1 cellular context compared by ENCODE assay signal in genomic region chr6:97282726-97283617, GRCh38.
TF ChIP-seq lines count a peak whose summit lies in the region.

Gene MMS22L, minus strand, starts transcription at chr6:97283216. Its CDS starts 739 bp downstream, at chr6:97282477.

TF ChIP-seq in HepG2, 621 proteins besides CTCF, POLR2A, EP300 and RAD21 (continued from another document and continues in another):
- TF ChIP-seq ZNF496 (CRISPR knock-in tag; IDR thresholded peaks at IDR 0.05; ENCODE audit: insufficient replicate concordance) (no peak), KDM3A (CRISPR knock-in tag; IDR thresholded peaks at IDR 0.05; ENCODE audit: low read depth) (no peak), SMAD9 (CRISPR knock-in tag; IDR thresholded peaks at IDR 0.05) (no peak), HNF1B (CRISPR knock-in tag; IDR thresholded peaks at IDR 0.05) (no peak; the same call in 1 of the 2 replicates), ZNF552 (CRISPR knock-in tag; IDR thresholded peaks at IDR 0.05; ENCODE audit: borderline replicate concordance) (no peak), TP53 (CRISPR knock-in tag; conservative IDR thresholded peaks at IDR 0.05) (no peak), SMC3 (IDR thresholded peaks at IDR 0.05; ENCODE audit: low read length) (no peak), ZBTB14 (CRISPR knock-in tag; IDR thresholded peaks at IDR 0.05) (peak; percentile 42; the same call in 1 of the 2 replicates), ZNF562 (CRISPR knock-in tag; IDR thresholded peaks at IDR 0.05; ENCODE audit: borderline replicate concordance) (no peak), ZNF282 (IDR thresholded peaks at IDR 0.05; ENCODE audit: partially characterized antibody) (no peak), SP140L (CRISPR knock-in tag; IDR thresholded peaks at IDR 0.05; ENCODE audit: borderline replicate concordance) (no peak), BORCS8-MEF2B (CRISPR knock-in tag; IDR thresholded peaks at IDR 0.05) (peak; percentile 75), ZNF660 (CRISPR knock-in tag; IDR thresholded peaks at IDR 0.05; ENCODE audit: borderline replicate concordance, low read depth) (no peak), ZNF629 (CRISPR knock-in tag; conservative IDR thresholded peaks at IDR 0.05) (no peak), ZNF34 (CRISPR knock-in tag; IDR thresholded peaks at IDR 0.05; ENCODE audit: borderline replicate concordance) (peak; percentile 89; the same call in 1 of the 2 replicates), PHF5A (CRISPR knock-in tag; IDR thresholded peaks at IDR 0.05; ENCODE audit: low read depth, unreplicated experiment) (no peak), THAP11 (CRISPR knock-in tag; IDR thresholded peaks at IDR 0.05) (peak; percentile 71), IRX3 (CRISPR knock-in tag; IDR thresholded peaks at IDR 0.05; ENCODE audit: borderline replicate concordance, low read depth) (peak; percentile 40; the same call in 1 of the 2 replicates), RCOR2 (CRISPR knock-in tag; IDR thresholded peaks at IDR 0.05) (no peak), ZNF598 (CRISPR knock-in tag; IDR thresholded peaks at IDR 0.05; ENCODE audit: borderline replicate concordance) (peak; percentile 91; the same call in 1 of the 2 replicates), ZMYM3 (CRISPR knock-in tag; IDR thresholded peaks at IDR 0.05) (no peak), CC2D1A (CRISPR knock-in tag; IDR thresholded peaks at IDR 0.05) (no peak), MEIS1 (CRISPR knock-in tag; IDR thresholded peaks at IDR 0.05; ENCODE audit: borderline replicate concordance) (0 out of 2 replicates have a peak, but pooled peaks have one; percentile 36), ZNF792 (CRISPR knock-in tag; IDR thresholded peaks at IDR 0.05) (0 out of 2 replicates have a peak, but pooled peaks have one; percentile 31), HBP1 (CRISPR knock-in tag; IDR thresholded peaks at IDR 0.05; ENCODE audit: low read depth) (peak; percentile 59), ZSCAN31 (CRISPR knock-in tag; IDR thresholded peaks at IDR 0.05; ENCODE audit: low read depth) (no peak; the same call in 1 of the 2 replicates), CENPT (CRISPR knock-in tag; IDR thresholded peaks at IDR 0.05; ENCODE audit: low read depth) (no peak), SRSF9 (IDR thresholded peaks at IDR 0.05; ENCODE audit: borderline replicate concordance, insufficient read depth, low read depth, low read length, poor library complexity, severe bottlenecking) (no peak), ZNF3 (CRISPR knock-in tag; IDR thresholded peaks at IDR 0.05) (no peak), MXD3 (CRISPR knock-in tag; IDR thresholded peaks at IDR 0.05) (peak; percentile 66), E2F2 (CRISPR knock-in tag; IDR thresholded peaks at IDR 0.05; ENCODE audit: borderline replicate concordance) (no peak; the same call in 1 of the 2 replicates), CAMTA2 (CRISPR knock-in tag; IDR thresholded peaks at IDR 0.05; ENCODE audit: borderline replicate concordance) (peak; percentile 59; the same call in 1 of the 2 replicates), TBX3 (IDR thresholded peaks at IDR 0.05; ENCODE audit: borderline replicate concordance) (no peak), GRHL1 (CRISPR knock-in tag; conservative IDR thresholded peaks at IDR 0.05) (no peak), ZNF878 (CRISPR knock-in tag; IDR thresholded peaks at IDR 0.05) (peak; percentile 92), ZNF460 (CRISPR knock-in tag; IDR thresholded peaks at IDR 0.05; ENCODE audit: borderline replicate concordance) (no peak), MAF1 (CRISPR knock-in tag; IDR thresholded peaks at IDR 0.05; ENCODE audit: borderline replicate concordance) (no peak), ZBTB7B (CRISPR knock-in tag; IDR thresholded peaks at IDR 0.05) (0 out of 2 replicates have a peak, but pooled peaks have one; percentile 44), HMGXB4 (CRISPR knock-in tag; IDR thresholded peaks at IDR 0.05; ENCODE audit: borderline replicate concordance in 1 of 2, low read depth in 1 of 2) (peak; percentile 60 to 78; a peak in 3 of 4 replicates), ZNF350 (CRISPR knock-in tag; IDR thresholded peaks at IDR 0.05; ENCODE audit: borderline replicate concordance, low read depth) (peak; percentile 47; the same call in 1 of the 2 replicates), MATR3 (CRISPR knock-in tag; IDR thresholded peaks at IDR 0.05) (no peak), ZBTB8A (CRISPR knock-in tag; IDR thresholded peaks at IDR 0.05; ENCODE audit: borderline replicate concordance, low read depth) (no peak), NCOA5 (CRISPR knock-in tag; IDR thresholded peaks at IDR 0.05) (no peak), RFX1 (IDR thresholded peaks at IDR 0.05) (no peak), ZNF83 (CRISPR knock-in tag; IDR thresholded peaks at IDR 0.05; ENCODE audit: borderline replicate concordance) (no peak), CCAR2 (optimal IDR thresholded peaks at IDR 0.05; ENCODE audit: low read depth, low read length) (no peak)
- TF ChIP-seq, protein P1, sequence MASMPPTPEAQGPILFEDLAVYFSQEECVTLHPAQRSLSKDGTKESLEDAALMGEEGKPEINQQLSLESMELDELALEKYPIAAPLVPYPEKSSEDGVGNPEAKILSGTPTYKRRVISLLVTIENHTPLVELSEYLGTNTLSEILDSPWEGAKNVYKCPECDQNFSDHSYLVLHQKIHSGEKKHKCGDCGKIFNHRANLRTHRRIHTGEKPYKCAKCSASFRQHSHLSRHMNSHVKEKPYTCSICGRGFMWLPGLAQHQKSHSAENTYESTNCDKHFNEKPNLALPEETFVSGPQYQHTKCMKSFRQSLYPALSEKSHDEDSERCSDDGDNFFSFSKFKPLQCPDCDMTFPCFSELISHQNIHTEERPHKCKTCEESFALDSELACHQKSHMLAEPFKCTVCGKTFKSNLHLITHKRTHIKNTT (CRISPR knock-in tag; IDR thresholded peaks at IDR 0.05), result no peak
- TF ChIP-seq, protein P2, sequence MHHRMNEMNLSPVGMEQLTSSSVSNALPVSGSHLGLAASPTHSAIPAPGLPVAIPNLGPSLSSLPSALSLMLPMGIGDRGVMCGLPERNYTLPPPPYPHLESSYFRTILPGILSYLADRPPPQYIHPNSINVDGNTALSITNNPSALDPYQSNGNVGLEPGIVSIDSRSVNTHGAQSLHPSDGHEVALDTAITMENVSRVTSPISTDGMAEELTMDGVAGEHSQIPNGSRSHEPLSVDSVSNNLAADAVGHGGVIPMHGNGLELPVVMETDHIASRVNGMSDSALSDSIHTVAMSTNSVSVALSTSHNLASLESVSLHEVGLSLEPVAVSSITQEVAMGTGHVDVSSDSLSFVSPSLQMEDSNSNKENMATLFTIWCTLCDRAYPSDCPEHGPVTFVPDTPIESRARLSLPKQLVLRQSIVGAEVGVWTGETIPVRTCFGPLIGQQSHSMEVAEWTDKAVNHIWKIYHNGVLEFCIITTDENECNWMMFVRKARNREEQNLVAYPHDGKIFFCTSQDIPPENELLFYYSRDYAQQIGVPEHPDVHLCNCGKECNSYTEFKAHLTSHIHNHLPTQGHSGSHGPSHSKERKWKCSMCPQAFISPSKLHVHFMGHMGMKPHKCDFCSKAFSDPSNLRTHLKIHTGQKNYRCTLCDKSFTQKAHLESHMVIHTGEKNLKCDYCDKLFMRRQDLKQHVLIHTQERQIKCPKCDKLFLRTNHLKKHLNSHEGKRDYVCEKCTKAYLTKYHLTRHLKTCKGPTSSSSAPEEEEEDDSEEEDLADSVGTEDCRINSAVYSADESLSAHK (CRISPR knock-in tag; IDR thresholded peaks at IDR 0.05; ENCODE audit: borderline replicate concordance), result no peak
- TF ChIP-seq, protein P3, sequence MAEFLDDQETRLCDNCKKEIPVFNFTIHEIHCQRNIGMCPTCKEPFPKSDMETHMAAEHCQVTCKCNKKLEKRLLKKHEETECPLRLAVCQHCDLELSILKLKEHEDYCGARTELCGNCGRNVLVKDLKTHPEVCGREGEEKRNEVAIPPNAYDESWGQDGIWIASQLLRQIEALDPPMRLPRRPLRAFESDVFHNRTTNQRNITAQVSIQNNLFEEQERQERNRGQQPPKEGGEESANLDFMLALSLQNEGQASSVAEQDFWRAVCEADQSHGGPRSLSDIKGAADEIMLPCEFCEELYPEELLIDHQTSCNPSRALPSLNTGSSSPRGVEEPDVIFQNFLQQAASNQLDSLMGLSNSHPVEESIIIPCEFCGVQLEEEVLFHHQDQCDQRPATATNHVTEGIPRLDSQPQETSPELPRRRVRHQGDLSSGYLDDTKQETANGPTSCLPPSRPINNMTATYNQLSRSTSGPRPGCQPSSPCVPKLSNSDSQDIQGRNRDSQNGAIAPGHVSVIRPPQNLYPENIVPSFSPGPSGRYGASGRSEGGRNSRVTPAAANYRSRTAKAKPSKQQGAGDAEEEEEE (CRISPR knock-in tag; IDR thresholded peaks at IDR 0.05; ENCODE audit: borderline replicate concordance), result no peak
- TF ChIP-seq, protein P4, sequence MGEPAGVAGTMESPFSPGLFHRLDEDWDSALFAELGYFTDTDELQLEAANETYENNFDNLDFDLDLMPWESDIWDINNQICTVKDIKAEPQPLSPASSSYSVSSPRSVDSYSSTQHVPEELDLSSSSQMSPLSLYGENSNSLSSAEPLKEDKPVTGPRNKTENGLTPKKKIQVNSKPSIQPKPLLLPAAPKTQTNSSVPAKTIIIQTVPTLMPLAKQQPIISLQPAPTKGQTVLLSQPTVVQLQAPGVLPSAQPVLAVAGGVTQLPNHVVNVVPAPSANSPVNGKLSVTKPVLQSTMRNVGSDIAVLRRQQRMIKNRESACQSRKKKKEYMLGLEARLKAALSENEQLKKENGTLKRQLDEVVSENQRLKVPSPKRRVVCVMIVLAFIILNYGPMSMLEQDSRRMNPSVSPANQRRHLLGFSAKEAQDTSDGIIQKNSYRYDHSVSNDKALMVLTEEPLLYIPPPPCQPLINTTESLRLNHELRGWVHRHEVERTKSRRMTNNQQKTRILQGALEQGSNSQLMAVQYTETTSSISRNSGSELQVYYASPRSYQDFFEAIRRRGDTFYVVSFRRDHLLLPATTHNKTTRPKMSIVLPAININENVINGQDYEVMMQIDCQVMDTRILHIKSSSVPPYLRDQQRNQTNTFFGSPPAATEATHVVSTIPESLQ (CRISPR knock-in tag; conservative IDR thresholded peaks at IDR 0.05), result no peak
